In the genomic region with DNA sequence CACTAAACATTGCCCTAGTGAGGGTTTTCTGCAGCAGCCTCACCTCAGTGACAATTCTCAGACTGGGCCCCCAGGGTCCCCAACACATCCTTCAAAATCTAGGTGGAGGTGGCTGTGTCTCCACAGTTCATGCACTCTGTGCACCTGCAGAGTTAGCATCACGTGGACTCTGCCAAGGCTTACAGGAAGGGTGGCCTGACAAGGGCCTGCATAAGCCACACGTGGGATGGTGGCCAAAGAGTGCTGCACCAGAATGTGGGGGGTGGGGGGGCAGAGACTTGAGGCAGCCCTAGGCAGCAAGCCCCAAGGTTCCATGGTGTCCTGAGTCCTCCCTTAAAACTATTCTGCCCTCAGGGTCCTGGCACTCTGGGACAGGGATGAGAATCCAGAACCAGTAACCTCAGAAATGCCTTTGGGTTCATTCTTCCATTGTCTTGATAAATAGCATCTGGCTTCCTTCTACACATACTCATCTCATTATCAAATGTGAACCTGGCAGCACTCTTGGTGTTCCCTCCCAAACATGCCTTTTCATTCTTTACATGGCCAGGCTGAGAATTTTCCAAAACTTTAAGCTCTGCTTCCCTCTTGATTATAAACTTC, we compare ENCODE assay signal across 11 cellular contexts. TPM values are rescaled to one million over a fixed set of nuclear protein-coding genes. Genes with fewer than 3 reads are reported as not detected.
DNase-seq lines count a peak whose midpoint lies in the region; ATAC-seq and TF ChIP-seq lines count a peak whose summit lies in the region.
"Had no signal": no experiment of that assay in that cellular context is flagged by ENCODE, and none has a peak within 500 bp of the region (broad histone marks: within the 10 kb centered on the region; RNA-seq: fewer than 3 reads in every experiment).

No MANE protein-coding gene starts in this region.

- H3K4me1 Mint-ChIP-seq in activated T-cell treated with anti-CD3 and anti-CD28 coated beads, Interleukin-2, amount 50 U/mL, for 4 hours (ENCODE audit: low read depth), result peaks cover 63% of the 10 kb centered on the region

- no peak overlapping the region for H3K4me3 ChIP-seq in subcutaneous abdominal adipose tissue (ENCODE audit: low read depth in 1 of 5, low read length in 5 of 5)
- H3K4me3 ChIP-seq: cardiac muscle cell, vagina had no signal

- H3K9me3 ChIP-seq in subcutaneous abdominal adipose tissue (ENCODE audit: control insufficient read depth in 5 of 5, low read length in 5 of 5), result no peaks in the 10 kb centered on the region
- H3K9me3 ChIP-seq: vagina had no signal

- peaks cover 3 to 13% (median 8%) of the 10 kb centered on the region in 5 donors for H3K36me3 ChIP-seq in subcutaneous abdominal adipose tissue (ENCODE audit: control insufficient read depth in 5 of 5, insufficient read depth in 5 of 5, low read length in 5 of 5)
- H3K36me3 ChIP-seq: cardiac muscle cell had no signal

- no peaks in the 10 kb centered on the region for H3K9me3 Mint-ChIP-seq in activated T-cell treated with anti-CD3 and anti-CD28 coated beads, Interleukin-2, amount 50 U/mL, for 4 hours

- in situ Hi-C loops in G401 (cut with HindIII; ENCODE audit: low sequenced_read_pairs), result no loop called here

- no peaks in the 10 kb centered on the region for H3K27me3 ChIP-seq in foreskin keratinocyte
- no peaks in the 10 kb centered on the region for H3K27me3 ChIP-seq in subcutaneous abdominal adipose tissue (ENCODE audit: control insufficient read depth in 5 of 5, insufficient read depth in 4 of 5, low read length in 5 of 5)
- H3K27me3 ChIP-seq: cardiac muscle cell, vagina had no signal

- DNase-seq in activated T-cell treated with anti-CD3 and anti-CD28 coated beads, Interleukin-2, amount 50 U/mL, for 4 hours, result no peak
- DNase-seq in activated T-cell treated with anti-CD3 and anti-CD28 coated beads for 4 hours (no peak), RPMI7951 (ENCODE audit: low read depth) (peak; percentile 71), foreskin keratinocyte (no peak), G401 (ENCODE audit: low spot score) (no peak), C1 segment of cervical spinal cord (lab: John Stamatoyannopoulos, UW) (no peak), NCI-H146 treated with DMSO at 0.1 percent for 48 hours (lab: John Stamatoyannopoulos, UW; ENCODE audit: unreplicated experiment) (no peak)
- DNase-seq: NCI-H2081 treated with DMSO at 0.1 percent for 48 hours had no signal

- H3K4me3 Mint-ChIP-seq in activated T-cell treated with anti-CD3 and anti-CD28 coated beads, Interleukin-2, amount 50 U/mL, for 4 hours, result peak overlapping the region; percentile 17

- TF ChIP-seq CTCF in foreskin keratinocyte (conservative IDR thresholded peaks at IDR 0.05), result no peak

- peaks cover 6% of the 10 kb centered on the region for H3K36me3 Mint-ChIP-seq in activated T-cell treated with anti-CD3 and anti-CD28 coated beads, Interleukin-2, amount 50 U/mL, for 4 hours (ENCODE audit: insufficient read depth)

- ATAC-seq in activated T-cell treated with anti-CD3 and anti-CD28 coated beads, Interleukin-2, amount 50 U/mL, for 4 hours, result no peak
- no peak for ATAC-seq in foreskin keratinocyte

- H3K9ac ChIP-seq in subcutaneous abdominal adipose tissue (ENCODE audit: low read length in 5 of 5), result no peak overlapping the region

- H3K27ac ChIP-seq in foreskin keratinocyte, result peak overlapping the region; percentile 35
- H3K27ac ChIP-seq in subcutaneous abdominal adipose tissue (ENCODE audit: low read depth, low read length), result peak overlapping the region; percentile 94
- H3K27ac ChIP-seq: cardiac muscle cell, vagina had no signal

- H3K27me3 Mint-ChIP-seq in activated T-cell treated with anti-CD3 and anti-CD28 coated beads, Interleukin-2, amount 50 U/mL, for 4 hours (ENCODE audit: low read depth), result no peaks in the 10 kb centered on the region

- H3K4me1 ChIP-seq in foreskin keratinocyte, result peaks cover 27% of the 10 kb centered on the region
- H3K4me1 ChIP-seq in subcutaneous abdominal adipose tissue (ENCODE audit: control insufficient read depth in 5 of 5, insufficient read depth in 5 of 5, low read length in 5 of 5), result peaks cover 2 to 37% (median 30%) of the 10 kb centered on the region in 5 donors

RNA-seq across cellular contexts. Expression of gene SERPINB1, which starts 1.6 kb away (rescaled TPM):
- total RNA-seq in activated T-cell treated with anti-CD3 and anti-CD28 coated beads, Interleukin-2, amount 50 U/mL, for 4 hours, result 10 to 100 TPM; 16.7 to 19.3 (median 18.0) TPM
- 25.1 and 37.7 TPM in 2 replicates for total RNA-seq in RPMI7951 (2014; rRNA removed; shearing (Covaris generic))
- total RNA-seq in foreskin keratinocyte, result 34.2 TPM in 2 replicates
- polyA plus RNA-seq in foreskin keratinocyte, result 36.5 and 40.3 TPM in 2 replicates
- 0.06 TPM in 1 of 2 replicates, not detected in the other for total RNA-seq in G401 (2014; rRNA removed; shearing (Covaris generic))

RNA-seq across cellular contexts. Expression of gene SERPINB9, which starts 59.9 kb away (rescaled TPM):
- 10 to 100 TPM; 41.0 to 48.0 (median 42.4) TPM for total RNA-seq in activated T-cell treated with anti-CD3 and anti-CD28 coated beads, Interleukin-2, amount 50 U/mL, for 4 hours
- total RNA-seq in RPMI7951 (2014; rRNA removed; shearing (Covaris generic)), result 0.10 and 0.12 TPM in 2 replicates
- 0.07 and 0.31 TPM in 2 replicates for total RNA-seq in foreskin keratinocyte
- 0.08 and 0.11 TPM in 2 replicates for polyA plus RNA-seq in foreskin keratinocyte
- 18.6 and 26.5 TPM in 2 replicates for total RNA-seq in G401 (2014; rRNA removed; shearing (Covaris generic))

Comparison
In these comparisons a context has a peak if more than half of its experiments do, and no peak if none do; other contexts are left out.
1. RNA of gene SERPINB1, which starts 1.6 kb away (total RNA-seq): 34.2 TPM in foreskin keratinocyte, 25.1 to 37.7 TPM in RPMI7951 and 16.7 to 19.3 TPM in activated T-cell treated with anti-CD3 and anti-CD28 coated beads, Interleukin-2, amount 50 U/mL, for 4 hours; 0.06 TPM in G401; every median in the first group is over 10 times any median in the second.
2. RNA of gene SERPINB9, which starts 59.9 kb away (total RNA-seq): 41.0 to 48.0 TPM in activated T-cell treated with anti-CD3 and anti-CD28 coated beads, Interleukin-2, amount 50 U/mL, for 4 hours and 18.6 to 26.5 TPM in G401; 0.10 to 0.12 TPM in RPMI7951 and 0.07 to 0.31 TPM in foreskin keratinocyte; every median in the first group is over 10 times any median in the second.